ENCODE assay signal across 15 cellular contexts in the genomic region with DNA sequence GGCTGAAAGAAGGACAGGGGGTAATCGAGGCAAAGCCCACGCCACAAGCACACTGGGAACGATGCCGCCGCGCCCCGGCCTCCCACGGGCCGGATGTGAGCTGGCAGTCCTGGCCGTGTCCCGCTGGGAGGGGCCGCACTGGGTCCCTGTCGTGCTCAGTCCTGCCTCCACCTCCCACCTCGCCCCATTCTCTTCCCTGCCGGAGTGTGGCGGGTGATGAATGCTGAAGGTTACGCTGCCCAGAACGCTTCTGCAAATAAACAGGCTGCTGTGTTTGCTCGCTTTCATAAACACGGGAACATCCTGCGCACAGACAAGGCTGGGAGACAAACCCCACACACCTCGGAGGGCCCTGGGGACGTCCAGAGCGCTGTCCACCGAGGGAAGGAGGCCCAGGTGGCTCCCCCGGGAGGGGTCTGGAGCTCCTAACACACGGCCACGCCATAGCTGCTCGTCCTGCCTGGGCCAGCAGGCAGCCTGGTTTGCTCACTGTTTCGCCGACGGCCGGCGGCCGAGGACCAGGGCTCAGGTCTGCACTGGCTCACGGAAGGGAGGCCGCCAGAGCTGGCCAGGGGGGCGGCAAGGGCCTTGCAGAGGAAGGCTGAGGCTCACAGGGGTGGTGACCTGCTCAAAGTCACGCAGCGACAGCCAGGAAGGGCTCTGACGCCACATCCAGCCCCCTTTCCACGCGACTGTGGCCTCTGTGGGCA. TPM values are rescaled to one million over a fixed set of nuclear protein-coding genes. Genes with fewer than 3 reads are reported as not detected.
DNase-seq lines count a peak whose midpoint lies in the region; ATAC-seq and TF ChIP-seq lines count a peak whose summit lies in the region.
"Had no signal": no experiment of that assay in that cellular context is flagged by ENCODE, and none has a peak within 500 bp of the region (broad histone marks: within the 10 kb centered on the region; RNA-seq: fewer than 3 reads in every experiment).

No MANE protein-coding gene starts in this region.

- H3K36me3 Mint-ChIP-seq in naive thymus-derived CD4-positive, alpha-beta T cell = no peaks in the 10 kb centered on the region

- TF ChIP-seq CTCF in left ventricle myocardium inferior (IDR thresholded peaks at IDR 0.05; ENCODE audit: borderline replicate concordance) = no peak

- peak overlapping the region; percentile 81 for H3K4me3 ChIP-seq in left ventricle myocardium inferior
- no peak overlapping the region for H3K4me3 ChIP-seq in mesodermal cell (ENCODE audit: extremely low read depth, insufficient read depth, low read length, poor library complexity, severe bottlenecking)
- no peak overlapping the region for H3K4me3 ChIP-seq in urinary bladder (ENCODE audit: low read depth, low read length)
- H3K4me3 ChIP-seq in naive thymus-derived CD4-positive, alpha-beta T cell (ENCODE audit: low read length) = no peak overlapping the region

- H3K27me3 Mint-ChIP-seq in naive thymus-derived CD4-positive, alpha-beta T cell = no peaks in the 10 kb centered on the region
- H3K27me3 Mint-ChIP-seq: activated CD4-positive, alpha-beta T cell treated with anti-CD3 and anti-CD28 coated beads, Interleukin-2, amount 10 ng/mL, durations not matched to agents 7 days and 5 days; dendritic cell treated with granulocyte-macrophage colony-stimulating factor and Interleukin-4, amounts not matched to agents 40 ng/mL and 50 ng/mL, for 4 days; naive thymus-derived CD8-positive, alpha-beta T cell had no signal

- no peak for ATAC-seq in naive thymus-derived CD4-positive, alpha-beta T cell
- ATAC-seq: naive thymus-derived CD8-positive, alpha-beta T cell had no signal

- H3K27ac Mint-ChIP-seq in naive thymus-derived CD4-positive, alpha-beta T cell = no peak overlapping the region
- H3K27ac Mint-ChIP-seq: activated CD4-positive, alpha-beta T cell treated with anti-CD3 and anti-CD28 coated beads, Interleukin-2, amount 10 ng/mL, durations not matched to agents 7 days and 5 days had no signal

- DNase-seq in left ventricle myocardium inferior (no peak), cardiac septum (ENCODE audit: low spot score) (no peak), caudate nucleus (lab: John Stamatoyannopoulos, UW) (no peak), SKM-1 (lab: John Stamatoyannopoulos, UW; ENCODE audit: unreplicated experiment) (no peak), NOMO-1 treated with DMSO at 0.1 percent for 48 hours (lab: John Stamatoyannopoulos, UW; ENCODE audit: unreplicated experiment) (no peak)
- no peak for DNase-seq in naive thymus-derived CD4-positive, alpha-beta T cell
- DNase-seq: ACHN; activated CD4-positive, alpha-beta T cell treated with anti-CD3 and anti-CD28 coated beads, Interleukin-2, amount 10 ng/mL, durations not matched to agents 7 days and 5 days; activated T-cell treated with anti-CD3 and anti-CD28 coated beads, Interleukin-2, amount 50 U/mL, for 1 hour; DMS79 treated with DMSO at 0.1 percent for 48 hours; naive thymus-derived CD8-positive, alpha-beta T cell; RPMI8226 had no signal

- H3K27me3 ChIP-seq in left ventricle myocardium inferior (ENCODE audit: low read depth) = no peaks in the 10 kb centered on the region
- H3K27me3 ChIP-seq in naive thymus-derived CD4-positive, alpha-beta T cell (ENCODE audit: control insufficient read depth in 2 of 2, insufficient read depth in 2 of 2, low read length in 2 of 2) = no peaks in the 10 kb centered on the region

- 93 to 95% methylated on average over 40 to 42 of the region's 43 CpGs for WGBS in mesodermal cell (ENCODE audit: insufficient coverage in 2 of 2), 2 experiments
- WGBS in urinary bladder = 53% methylated on average over 43 of the region's 43 CpGs

- intact Hi-C loops in left ventricle myocardium inferior (cut with micrococcal nuclease) = no loop called here
- intact Hi-C loops in cardiac septum (cut with DNase I) = no loop called here
- intact Hi-C loops in naive thymus-derived CD4-positive, alpha-beta T cell (cut with micrococcal nuclease) = no loop called here

- peaks cover 0 to 6% (median 0%) of the 10 kb centered on the region in 7 donors for H3K4me1 Mint-ChIP-seq in naive thymus-derived CD4-positive, alpha-beta T cell

- H3K36me3 ChIP-seq in left ventricle myocardium inferior = peaks cover 15% of the 10 kb centered on the region
- H3K36me3 ChIP-seq in mesodermal cell (ENCODE audit: control insufficient read depth, insufficient read depth, low read length) = peaks cover 20% of the 10 kb centered on the region
- no peaks in the 10 kb centered on the region for H3K36me3 ChIP-seq in urinary bladder (ENCODE audit: insufficient read depth)
- H3K36me3 ChIP-seq in naive thymus-derived CD4-positive, alpha-beta T cell (ENCODE audit: control insufficient read depth in 2 of 3, insufficient read depth in 3 of 3, low read length in 3 of 3) = peaks cover 0 to 29% (median 0%) of the 10 kb centered on the region in 3 experiments

- peak overlapping the region; percentile 99 for H3K27ac ChIP-seq in left ventricle myocardium inferior (replicated peaks)
- peak overlapping the region; percentile 36 for H3K27ac ChIP-seq in caudate nucleus (ENCODE audit: low read depth, low read length)
- H3K27ac ChIP-seq in mesodermal cell (ENCODE audit: low read depth, low read length, severe bottlenecking) = peak overlapping the region; percentile 58
- peak overlapping the region; percentile 2 for H3K27ac ChIP-seq in urinary bladder (ENCODE audit: low read depth)
- no peak overlapping the region for H3K27ac ChIP-seq in naive thymus-derived CD4-positive, alpha-beta T cell (ENCODE audit: low read depth, low read length)

- H3K4me3 Mint-ChIP-seq in naive thymus-derived CD4-positive, alpha-beta T cell = peak overlapping the region in 1 of 10 donors; percentile 16
- H3K4me3 Mint-ChIP-seq: activated CD4-positive, alpha-beta T cell treated with anti-CD3 and anti-CD28 coated beads, Interleukin-2, amount 10 ng/mL, durations not matched to agents 7 days and 5 days; dendritic cell treated with granulocyte-macrophage colony-stimulating factor and Interleukin-4, amounts not matched to agents 40 ng/mL and 50 ng/mL, for 4 days had no signal

- peaks cover 50% of the 10 kb centered on the region for H3K4me1 ChIP-seq in left ventricle myocardium inferior
- H3K4me1 ChIP-seq in mesodermal cell (ENCODE audit: control insufficient read depth, insufficient read depth, low read length, poor library complexity, severe bottlenecking) = peaks cover 3% of the 10 kb centered on the region
- no peaks in the 10 kb centered on the region for H3K4me1 ChIP-seq in urinary bladder (ENCODE audit: insufficient read depth)
- peaks cover 0 to 5% of the 10 kb centered on the region in 2 donors for H3K4me1 ChIP-seq in naive thymus-derived CD4-positive, alpha-beta T cell (ENCODE audit: control insufficient read depth in 2 of 2, insufficient read depth in 2 of 2, low read length in 2 of 2)

- CTCF ChIA-PET in naive thymus-derived CD4-positive, alpha-beta T cell (lab: Charles Lee) = no interaction called here

- no peaks in the 10 kb centered on the region for H3K9me3 Mint-ChIP-seq in naive thymus-derived CD4-positive, alpha-beta T cell
- H3K9me3 Mint-ChIP-seq: activated CD4-positive, alpha-beta T cell treated with anti-CD3 and anti-CD28 coated beads, Interleukin-2, amount 10 ng/mL, durations not matched to agents 7 days and 5 days; dendritic cell treated with granulocyte-macrophage colony-stimulating factor and Interleukin-4, amounts not matched to agents 40 ng/mL and 50 ng/mL, for 4 days; naive thymus-derived CD8-positive, alpha-beta T cell had no signal

- H3K9me3 ChIP-seq in left ventricle myocardium inferior (replicated peaks) = no peaks in the 10 kb centered on the region
- H3K9me3 ChIP-seq in mesodermal cell (ENCODE audit: control insufficient read depth, low read length) = no peaks in the 10 kb centered on the region
- no peaks in the 10 kb centered on the region for H3K9me3 ChIP-seq in naive thymus-derived CD4-positive, alpha-beta T cell (ENCODE audit: control insufficient read depth in 2 of 3, low read length in 3 of 3)

- POLR2A ChIA-PET in naive thymus-derived CD4-positive, alpha-beta T cell (lab: Charles Lee) = interaction anchor here (2.7 kb wide), 1 partner anchor 33 kb away, joined by 7 read pairs; the partner anchor contains the start of gene GPSM1

RNA-seq across cellular contexts. Expression of gene DNLZ, which starts 2.3 kb away (rescaled TPM):
- total RNA-seq in left ventricle myocardium inferior = 37.6 TPM
- total RNA-seq in cardiac septum = 34.1 TPM
- 13.4 TPM for polyA plus RNA-seq in mesodermal cell (2013, experiment 1 of 2)
- polyA plus RNA-seq in mesodermal cell (2013, experiment 2 of 2) = 10.4 TPM
- total RNA-seq in urinary bladder = 4.2 TPM
- 14.9 TPM for polyA plus RNA-seq in urinary bladder
- total RNA-seq in naive thymus-derived CD4-positive, alpha-beta T cell = 10 to 100 TPM; 17.2 to 27.5 (median 24.8) TPM
- 10 to 100 TPM; 46.6 to 51.3 TPM for polyA plus RNA-seq in naive thymus-derived CD4-positive, alpha-beta T cell

RNA-seq across cellular contexts. Expression of gene CARD9, which starts 12.3 kb away (rescaled TPM):
- total RNA-seq in left ventricle myocardium inferior (1.2 TPM), cardiac septum (0.70 TPM), urinary bladder (3.2 TPM)
- polyA plus RNA-seq in mesodermal cell (2013, experiment 1 of 2) = 0.37 TPM
- 0.40 TPM for polyA plus RNA-seq in mesodermal cell (2013, experiment 2 of 2)
- 2.9 TPM for polyA plus RNA-seq in urinary bladder
- total RNA-seq in naive thymus-derived CD4-positive, alpha-beta T cell = 10 to 100 TPM in 1 of 5 experiments, 1 to 10 TPM in 4; 1.1 to 19.9 (median 1.4) TPM
- polyA plus RNA-seq in naive thymus-derived CD4-positive, alpha-beta T cell = under 1 TPM; 0.10 to 0.18 TPM

RNA-seq across cellular contexts. Expression of gene GPSM1, which starts 33.9 kb away (rescaled TPM):
- total RNA-seq in left ventricle myocardium inferior = 69.0 TPM
- total RNA-seq in cardiac septum = 35.1 TPM
- polyA plus RNA-seq in mesodermal cell (2013, experiment 1 of 2) = 47.8 TPM
- 38.3 TPM for polyA plus RNA-seq in mesodermal cell (2013, experiment 2 of 2)
- 22.3 TPM for total RNA-seq in urinary bladder
- 13.5 TPM for polyA plus RNA-seq in urinary bladder
- total RNA-seq in naive thymus-derived CD4-positive, alpha-beta T cell = 10 to 100 TPM in 1 of 5 experiments, 1 to 10 TPM in 4; 6.1 to 11.5 (median 8.6) TPM
- polyA plus RNA-seq in naive thymus-derived CD4-positive, alpha-beta T cell = 1 to 10 TPM in 1 of 2 donors, under 1 TPM in 1; 0.87 to 1.4 TPM

RNA-seq across cellular contexts. Expression of gene SNAPC4, which starts 38.8 kb away (rescaled TPM):
- total RNA-seq in left ventricle myocardium inferior = 5.2 TPM
- 3.9 TPM for total RNA-seq in cardiac septum
- 11.4 TPM for polyA plus RNA-seq in mesodermal cell (2013, experiment 1 of 2)
- polyA plus RNA-seq in mesodermal cell (2013, experiment 2 of 2) = 10.1 TPM
- 4.4 TPM for total RNA-seq in urinary bladder
- 7.3 TPM for polyA plus RNA-seq in urinary bladder
- 10 to 100 TPM; 10.0 to 16.3 (median 12.8) TPM for total RNA-seq in naive thymus-derived CD4-positive, alpha-beta T cell
- 1 to 10 TPM; 1.2 to 2.7 TPM for polyA plus RNA-seq in naive thymus-derived CD4-positive, alpha-beta T cell

RNA-seq across cellular contexts. Expression of gene ENTR1, which starts 49.2 kb away (rescaled TPM):
- 20.1 TPM for total RNA-seq in left ventricle myocardium inferior
- 23.1 TPM for total RNA-seq in cardiac septum
- polyA plus RNA-seq in mesodermal cell (2013, experiment 1 of 2) = 54.0 TPM
- polyA plus RNA-seq in mesodermal cell (2013, experiment 2 of 2) = 43.8 TPM
- total RNA-seq in urinary bladder = 20.4 TPM
- polyA plus RNA-seq in urinary bladder = 37.5 TPM
- total RNA-seq in naive thymus-derived CD4-positive, alpha-beta T cell = 10 to 100 TPM; 56.3 to 89.0 (median 66.6) TPM
- 10 to 100 TPM in 1 of 2 donors, 1 to 10 TPM in 1; 9.2 to 14.4 TPM for polyA plus RNA-seq in naive thymus-derived CD4-positive, alpha-beta T cell
